Comparison of ENCODE assay signal across 8 cellular contexts in genomic region chr19:9819590-9819898, GRCh38. TPM values are rescaled to one million over a fixed set of nuclear protein-coding genes. Genes with fewer than 3 reads are reported as not detected.
DNase-seq lines count a peak whose midpoint lies in the region; ATAC-seq, FAIRE-seq and TF ChIP-seq lines count a peak whose summit lies in the region.

No MANE protein-coding gene starts in this region.

- H3K23ac ChIP-seq in H1 (ENCODE audit: insufficient read length) (no peak overlapping the region), trophoblast cell (ENCODE audit: low read length) (no peak overlapping the region)

- TF ChIP-seq CTCF in OCI-LY3 (IDR thresholded peaks at IDR 0.05; ENCODE audit: low read depth, low read length) (no peak), H1 (IDR thresholded peaks at IDR 0.05; ENCODE audit: control extremely low read depth in 1 of 3, insufficient read depth in 1 of 3, low read depth in 1 of 3, low read length in 3 of 3) (no peak), GM20000 (IDR thresholded peaks at IDR 0.05; ENCODE audit: extremely low read depth, missing control alignments) (no peak)

- no peak overlapping the region for H2BK5ac ChIP-seq in H1 (ENCODE audit: low read depth, low read length)
- H2BK5ac ChIP-seq in trophoblast cell (ENCODE audit: low read depth, low read length, poor library complexity), result no peak overlapping the region

- CTCF ChIA-PET in H1 (lab: Charles Lee; ENCODE audit: partially characterized antibody), result no interaction called here

- no peak for TF ChIP-seq EP300 in H1 (IDR thresholded peaks at IDR 0.05; ENCODE audit: borderline replicate concordance in 1 of 2, low read depth in 2 of 2, low read length in 2 of 2)

- H4K5ac ChIP-seq in H1 (ENCODE audit: insufficient read length, low read depth, low read length), result no peak overlapping the region

- H3K18ac ChIP-seq in H1 (ENCODE audit: extremely low read depth, low read length) (no peak overlapping the region), trophoblast cell (ENCODE audit: low read length) (no peak overlapping the region)

- no peak overlapping the region for H4K91ac ChIP-seq in H1 (replicated peaks; ENCODE audit: insufficient read length, low read length)
- no peak overlapping the region for H4K91ac ChIP-seq in trophoblast cell (ENCODE audit: low read depth, low read length)

- H3K9me3 ChIP-seq in OCI-LY3 (ENCODE audit: insufficient read depth, low read length) (0 out of 2 replicates have a peak, but pooled peaks cover 3% of the 10 kb centered on the region), H1 (ENCODE audit: insufficient read depth in 2 of 2, low read depth in 1 of 2, low read length in 1 of 2) (0 out of 4 replicates have a peak, but pooled peaks cover 2 to 5% of the 10 kb centered on the region in 2 experiments), trophoblast cell (ENCODE audit: insufficient read depth, low read depth, low read length) (peaks cover 3% of the 10 kb centered on the region)

- no peak for DNase-seq in H1 (ENCODE audit: low read depth in 1 of 2, low spot score in 2 of 2)
- DNase-seq in trophoblast cell, result no peak
- no peak for DNase-seq in NOMO-1 treated with dmso at 0.1 percent for 144 hours (lab: John Stamatoyannopoulos, UW; ENCODE audit: unreplicated experiment)
- DNase-seq in GM20000 (ENCODE audit: low spot score), result no peak
- DNase-seq in NCI-H1930 (lab: John Stamatoyannopoulos, UW), result no peak

- no peak overlapping the region for H2BK120ac ChIP-seq in H1 (replicated peaks; ENCODE audit: low read depth, low read length)
- no peak overlapping the region for H2BK120ac ChIP-seq in trophoblast cell (ENCODE audit: insufficient read depth, low read length, poor library complexity)

- H3K4ac ChIP-seq in H1 (replicated peaks; ENCODE audit: insufficient read length, low read depth, low read length) (no peak overlapping the region), trophoblast cell (ENCODE audit: low read depth, low read length) (no peak overlapping the region)

- H3K14ac ChIP-seq in H1 (ENCODE audit: insufficient read length), result no peak overlapping the region
- H3K14ac ChIP-seq in trophoblast cell (ENCODE audit: low read length), result no peak overlapping the region

- H2AFZ ChIP-seq in OCI-LY3 (ENCODE audit: low read depth, low read length), result peak overlapping the region; percentile 54; the same call in 1 of the 2 replicates
- H2AFZ ChIP-seq in H1 (ENCODE audit: low read length), result no peak overlapping the region
- no peak overlapping the region for H2AFZ ChIP-seq in trophoblast cell (ENCODE audit: insufficient read depth, low read length, poor library complexity)

- H3K79me2 ChIP-seq in OCI-LY3 (ENCODE audit: low read length), result peaks cover 32% of the 10 kb centered on the region
- H3K79me2 ChIP-seq in H1 (ENCODE audit: control insufficient read depth in 1 of 2, insufficient read depth in 2 of 2, low read length in 2 of 2), result peaks cover 0 to 33% of the 10 kb centered on the region in 2 experiments; a peak in 2 of 4 replicates
- H3K79me2 ChIP-seq in trophoblast cell (ENCODE audit: control insufficient read depth, insufficient read depth, low read length, poor library complexity), result peaks cover 7% of the 10 kb centered on the region

- H3K79me1 ChIP-seq in H1 (ENCODE audit: low read depth, low read length) (peaks cover 3% of the 10 kb centered on the region; the same call in 1 of the 2 replicates), trophoblast cell (ENCODE audit: low read length) (peaks cover 6% of the 10 kb centered on the region)

- no peak overlapping the region for H4K12ac ChIP-seq in trophoblast cell (ENCODE audit: low read depth, low read length)

- H2BK15ac ChIP-seq in H1 (ENCODE audit: low read length), result no peak overlapping the region

- H3K27ac ChIP-seq in OCI-LY3 (ENCODE audit: low read length) (0 out of 2 replicates have a peak overlapping the region, but pooled peaks have one; percentile 16), H1 (ENCODE audit: low read depth, low read length) (no peak overlapping the region), trophoblast cell (ENCODE audit: low read depth, low read length) (no peak overlapping the region)

- POLR2A ChIA-PET in H1 (lab: Charles Lee; ENCODE audit: partially characterized antibody), result interaction anchor here (0.6 to 2.1 kb wide), 8 partner anchors 8 to 679 kb away, joined by 3 to 11 read pairs (median 6); partner anchors contain the start of gene UBL5

- H3K4me1 ChIP-seq in OCI-LY3 (ENCODE audit: low read length), result peaks cover 12% of the 10 kb centered on the region
- peaks cover 2 to 5% (median 3%) of the 10 kb centered on the region in 4 experiments; a peak in 6 of 7 replicates for H3K4me1 ChIP-seq in H1 (replicated peaks in 1 of 4; ENCODE audit: control insufficient read depth in 3 of 4, insufficient read depth in 4 of 4, low read length in 3 of 4)
- peaks cover 0 to 4% of the 10 kb centered on the region in 2 experiments for H3K4me1 ChIP-seq in trophoblast cell (ENCODE audit: control insufficient read depth in 1 of 2, insufficient read depth in 2 of 2, low read length in 2 of 2)

- no peak for ATAC-seq in HG03342 (IDR thresholded peaks at IDR 0.05; ENCODE audit: unreplicated experiment)

- H3K36me3 ChIP-seq in OCI-LY3 (replicated peaks; ENCODE audit: low read depth, low read length) (peaks cover 18% of the 10 kb centered on the region), H1 (ENCODE audit: control insufficient read depth in 2 of 4, insufficient read depth in 4 of 4, low read length in 3 of 4) (peaks cover 0 to 3% (median 0%) of the 10 kb centered on the region in 4 experiments; a peak in 2 of 8 replicates), trophoblast cell (ENCODE audit: control insufficient read depth in 1 of 2, insufficient read depth in 2 of 2, low read length in 2 of 2) (peaks cover 4 to 6% of the 10 kb centered on the region in 2 experiments)

- H3K4me3 ChIP-seq in GM08714 (ENCODE audit: low read length) (peak overlapping the region; percentile 43; the same call in 1 of the 2 replicates), OCI-LY3 (ENCODE audit: low read length) (peak overlapping the region; percentile 78), H1 (ENCODE audit: extremely low read depth in 1 of 4, insufficient read depth in 2 of 4, low read depth in 3 of 4, low read length in 4 of 4) (peak overlapping the region; percentile 18 to 47 (median 30); a peak in 5 of 8 replicates), trophoblast cell (ENCODE audit: low read depth, low read length) (peak overlapping the region; percentile 33)

- H3K9ac ChIP-seq in OCI-LY3 (ENCODE audit: low read length) (peak overlapping the region; percentile 61), H1 (replicated peaks in 1 of 4; ENCODE audit: extremely low read depth in 1 of 4, low read depth in 3 of 4, low read length in 3 of 4) (no peak overlapping the region), trophoblast cell (ENCODE audit: low read length) (no peak overlapping the region)

- H2AK5ac ChIP-seq in H1 (ENCODE audit: low read depth, low read length), result no peak overlapping the region
- no peak overlapping the region for H2AK5ac ChIP-seq in trophoblast cell (ENCODE audit: low read length)

- WGBS in H1 (ENCODE audit: extremely low coverage in 1 of 2, insufficient coverage in 1 of 2, insufficient read length in 1 of 2, insufficient replicate concordance in 2 of 2, low coverage in 1 of 2, low lambda C conversion rate in 2 of 2, missing lambda C conversion rate in 1 of 2), 2 experiments, result 6% methylated on average over 11 of the region's 21 CpGs; no CpG with 5 or more reads in 1 of the 2 experiments
- whole genome bisulfite sequencing in trophoblast cell (ENCODE audit: extremely low coverage, insufficient coverage, insufficient read length), result no CpG with 5 or more reads among the region's 21 CpGs

- FAIRE-seq in H1 (lab: Jason Lieb, UNC), result peak; percentile 32

- peaks cover 4% of the 10 kb centered on the region for H3K23me2 ChIP-seq in H1 (ENCODE audit: low read depth, low read length)

- H2BK12ac ChIP-seq in H1 (ENCODE audit: low read depth, low read length) (no peak overlapping the region), trophoblast cell (ENCODE audit: low read length) (no peak overlapping the region)

- no peak overlapping the region for H3K56ac ChIP-seq in H1 (replicated peaks; ENCODE audit: insufficient read length, low read depth, low read length)

- H3K27me3 ChIP-seq in OCI-LY3 (ENCODE audit: low read depth, low read length), result no peaks in the 10 kb centered on the region
- H3K27me3 ChIP-seq in H1 (replicated peaks in 1 of 4; ENCODE audit: control insufficient read depth in 3 of 4, extremely low read depth in 1 of 4, insufficient read depth in 3 of 4, low read length in 3 of 4), result no peaks in the 10 kb centered on the region
- no peaks in the 10 kb centered on the region for H3K27me3 ChIP-seq in trophoblast cell (ENCODE audit: insufficient read depth, low read length)

- peak overlapping the region; percentile 74 for H3K4me2 ChIP-seq in OCI-LY3 (ENCODE audit: low read length)
- H3K4me2 ChIP-seq in H1 (ENCODE audit: insufficient read depth in 1 of 2, low read depth in 2 of 2, low read length in 2 of 2), result peak overlapping the region; percentile 57 to 58
- H3K4me2 ChIP-seq in trophoblast cell (ENCODE audit: low read length), result peak overlapping the region; percentile 50

- no peak overlapping the region for H2BK20ac ChIP-seq in H1 (ENCODE audit: low read length)

- TF ChIP-seq POLR2A in H1 (IDR thresholded peaks at IDR 0.05; ENCODE audit: control extremely low read depth in 1 of 2, low read depth in 2 of 2, low read length in 2 of 2), result no peak

- H4K20me1 ChIP-seq in OCI-LY3 (ENCODE audit: insufficient read depth, low read length) (no peaks in the 10 kb centered on the region), H1 (replicated peaks in 1 of 2; ENCODE audit: control insufficient read depth in 1 of 2, insufficient read depth in 2 of 2, low read length in 2 of 2) (no peaks in the 10 kb centered on the region)

- no peak for TF ChIP-seq RAD21 in H1 (IDR thresholded peaks at IDR 0.05 in 1 of 2, conservative IDR thresholded peaks at IDR 0.05 in 1 of 2; ENCODE audit: low read depth in 2 of 2, low read length in 2 of 2)

- H4K8ac ChIP-seq in H1 (ENCODE audit: extremely low read depth, insufficient read depth, low read length) (no peak overlapping the region), trophoblast cell (ENCODE audit: low read depth, low read length) (no peak overlapping the region)

RNA-seq across cellular contexts. Expression of gene FBXL12, which starts 0.7 kb away (rescaled TPM):
- 24.6 and 26.7 TPM in 2 replicates for total RNA-seq in H1 (2021; fragmentation: NEBNext Ultra II Directional; extraction: Animal tissue kit (Norgen Biotek cat#: 25700))
- 62.3 and 89.1 TPM in 2 replicates for polyA plus RNA-seq in H1 (2011; rRNA removed)
- 56.8 TPM for polyA plus RNA-seq in H1 (2011; cell fraction: cytosol; rRNA removed)
- polyA plus RNA-seq in H1 (2011; cell fraction: nucleus; rRNA removed), result 59.7 TPM
- polyA plus RNA-seq in H1 (2012, experiment 1 of 2), result 24.8 to 33.5 TPM (median 30.6 TPM) in 4 replicates
- polyA plus RNA-seq in H1 (2012, experiment 2 of 2), result 29.7 TPM
- 25.9 TPM for polyA plus RNA-seq in H1 (2013, experiment 1 of 2)
- 25.4 TPM for polyA plus RNA-seq in H1 (2013, experiment 2 of 2)
- polyA minus RNA-seq in H1 (2011; rRNA and poly(A)+ RNA removed), result 11.2 and 13.5 TPM in 2 replicates
- 12.6 TPM for polyA minus RNA-seq in H1 (2011; cell fraction: cytosol; rRNA and poly(A)+ RNA removed)
- 20.7 TPM for polyA minus RNA-seq in H1 (2011; cell fraction: nucleus; rRNA and poly(A)+ RNA removed)
- 30.8 and 31.5 TPM in 2 replicates for polyA plus RNA-seq in trophoblast cell (2013)

RNA-seq across cellular contexts. Expression of gene UBL5, which starts 8.2 kb away (rescaled TPM):
- 384 and 416 TPM in 2 replicates for total RNA-seq in H1 (2021; fragmentation: NEBNext Ultra II Directional; extraction: Animal tissue kit (Norgen Biotek cat#: 25700))
- polyA plus RNA-seq in H1 (2011; rRNA removed), result 1,137 and 1,209 TPM in 2 replicates
- polyA plus RNA-seq in H1 (2011; cell fraction: cytosol; rRNA removed), result 1,381 TPM
- polyA plus RNA-seq in H1 (2011; cell fraction: nucleus; rRNA removed), result 379 TPM
- polyA plus RNA-seq in H1 (2012, experiment 1 of 2), result 570 to 950 TPM (median 731 TPM) in 4 replicates
- polyA plus RNA-seq in H1 (2012, experiment 2 of 2), result 3,120 TPM
- 427 TPM for polyA plus RNA-seq in H1 (2013, experiment 1 of 2)
- polyA plus RNA-seq in H1 (2013, experiment 2 of 2), result 439 TPM
- polyA minus RNA-seq in H1 (2011; rRNA and poly(A)+ RNA removed), result 103 and 118 TPM in 2 replicates
- 80.6 TPM for polyA minus RNA-seq in H1 (2011; cell fraction: cytosol; rRNA and poly(A)+ RNA removed)
- 77.9 TPM for polyA minus RNA-seq in H1 (2011; cell fraction: nucleus; rRNA and poly(A)+ RNA removed)
- polyA plus RNA-seq in trophoblast cell (2013), result 314 and 343 TPM in 2 replicates

RNA-seq across cellular contexts. Expression of gene PIN1, which starts 15.6 kb away (rescaled TPM):
- 78.3 and 88.0 TPM in 2 replicates for total RNA-seq in H1 (2021; fragmentation: NEBNext Ultra II Directional; extraction: Animal tissue kit (Norgen Biotek cat#: 25700))
- 90.8 and 124 TPM in 2 replicates for polyA plus RNA-seq in H1 (2011; rRNA removed)
- polyA plus RNA-seq in H1 (2011; cell fraction: cytosol; rRNA removed), result 145 TPM
- polyA plus RNA-seq in H1 (2011; cell fraction: nucleus; rRNA removed), result 106 TPM
- polyA plus RNA-seq in H1 (2012, experiment 1 of 2), result 53.3 to 94.4 TPM (median 91.8 TPM) in 4 replicates
- polyA plus RNA-seq in H1 (2012, experiment 2 of 2), result 98.1 TPM
- polyA plus RNA-seq in H1 (2013, experiment 1 of 2), result 64.9 TPM
- polyA plus RNA-seq in H1 (2013, experiment 2 of 2), result 61.6 TPM
- 16.1 and 18.6 TPM in 2 replicates for polyA minus RNA-seq in H1 (2011; rRNA and poly(A)+ RNA removed)
- 40.0 TPM for polyA minus RNA-seq in H1 (2011; cell fraction: cytosol; rRNA and poly(A)+ RNA removed)
- polyA minus RNA-seq in H1 (2011; cell fraction: nucleus; rRNA and poly(A)+ RNA removed), result 29.8 TPM
- polyA plus RNA-seq in trophoblast cell (2013), result 45.0 and 50.2 TPM in 2 replicates

RNA-seq across cellular contexts. Expression of gene ZNF846, which starts 51.0 kb away (rescaled TPM):
- 9.0 and 9.2 TPM in 2 replicates for total RNA-seq in H1 (2021; fragmentation: NEBNext Ultra II Directional; extraction: Animal tissue kit (Norgen Biotek cat#: 25700))
- 4.5 and 4.8 TPM in 2 replicates for polyA plus RNA-seq in H1 (2011; rRNA removed)
- 6.3 TPM for polyA plus RNA-seq in H1 (2011; cell fraction: cytosol; rRNA removed)
- polyA plus RNA-seq in H1 (2011; cell fraction: nucleus; rRNA removed), result 5.4 TPM
- 7.1 to 8.6 TPM (median 7.4 TPM) in 4 replicates for polyA plus RNA-seq in H1 (2012, experiment 1 of 2)
- polyA plus RNA-seq in H1 (2012, experiment 2 of 2), result 2.9 TPM
- polyA plus RNA-seq in H1 (2013, experiment 1 of 2), result 7.0 TPM
- 5.5 TPM for polyA plus RNA-seq in H1 (2013, experiment 2 of 2)
- polyA minus RNA-seq in H1 (2011; rRNA and poly(A)+ RNA removed), result 10.3 and 12.6 TPM in 2 replicates
- polyA minus RNA-seq in H1 (2011; cell fraction: cytosol; rRNA and poly(A)+ RNA removed), result 2.7 TPM
- polyA minus RNA-seq in H1 (2011; cell fraction: nucleus; rRNA and poly(A)+ RNA removed), result 9.8 TPM
- polyA plus RNA-seq in trophoblast cell (2013), result 6.0 and 6.3 TPM in 2 replicates
